24 cellular contexts compared by ENCODE assay signal in genomic region chrX:68556036-68556435, GRCh38. TPM values are rescaled to one million over a fixed set of nuclear protein-coding genes. Genes with fewer than 3 reads are reported as not detected.
A peak's percentile ranks its signal among the peaks of the same experiment; 100 is the strongest.
DNase-seq lines count a peak whose midpoint lies in the region; ATAC-seq and TF ChIP-seq lines count a peak whose summit lies in the region.
"Had no signal": no experiment of that assay in that cellular context is flagged by ENCODE, and none has a peak within 500 bp of the region (broad histone marks: within the 10 kb centered on the region; RNA-seq: fewer than 3 reads in every experiment).

No MANE protein-coding gene starts in this region.

- DNase-seq in NCI-H748 (lab: John Stamatoyannopoulos, UW; ENCODE audit: unreplicated experiment) (peak; percentile 14), NCI-H748 treated with DMSO at 0.1 percent for 48 hours (lab: John Stamatoyannopoulos, UW) (no peak), HT-29 (ENCODE audit: low spot score) (peak; percentile 36), osteoblast (ENCODE audit: insufficient read length, low spot score, missing footprints) (peak; percentile 3)
- DNase-seq in activated T-cell treated with anti-CD3 and anti-CD28 coated beads, Interleukin-2, amount 50 U/mL, for 48 hours: no peak
- DNase-seq: 8988T; ACHN; BE2C; C1 segment of cervical spinal cord; CD4-positive, alpha-beta memory T cell; CD4-positive, CD25-positive, alpha-beta regulatory T cell; CD8-positive, alpha-beta memory T cell; COR-L47; DMS 273 treated with DMSO at 0.1 percent for 48 hours; DMS153; DMS53; DMS79; DND-41; EL; GDM1 had no signal

- H3K36me3 ChIP-seq in HEK293 (ENCODE audit: control insufficient read depth in 2 of 2, insufficient read depth in 1 of 2, low read length in 2 of 2) (no peaks in the 10 kb centered on the region), osteoblast (ENCODE audit: insufficient read depth, low read length) (no peaks in the 10 kb centered on the region)
- H3K36me3 ChIP-seq: BE2C, BLaER1 had no signal

- H3K27ac ChIP-seq in HEK293 (ENCODE audit: extremely low read depth, low read depth, low read length): no peak overlapping the region
- no peak overlapping the region for H3K27ac ChIP-seq in osteoblast (ENCODE audit: low read depth, low read length)
- H3K27ac ChIP-seq: BLaER1 had no signal

- no peak overlapping the region for H2AFZ ChIP-seq in osteoblast (ENCODE audit: low read length)

- POLR2A ChIA-PET in HEK293 (lab: Yijun Ruan, JAX): no interaction called here

- no peaks in the 10 kb centered on the region for H4K20me1 ChIP-seq in osteoblast (ENCODE audit: insufficient read depth, low read length)
- H4K20me1 ChIP-seq: BLaER1 had no signal

- no peaks in the 10 kb centered on the region; the same call in 1 of the 2 replicates for H3K9me3 ChIP-seq in HEK293 (ENCODE audit: control insufficient read depth, insufficient read depth, low read depth, low read length)
- H3K9me3 ChIP-seq in osteoblast (ENCODE audit: low read depth, low read length): no peaks in the 10 kb centered on the region
- H3K9me3 ChIP-seq: BE2C had no signal

- CTCF ChIA-PET in HEK293 (lab: Yijun Ruan, JAX): interaction anchor here (1.3 to 2.0 kb wide), 2 partner anchors 43 to 359 kb away, joined by 3 to 8 read pairs; no protein-coding TSS in a partner anchor

- TF ChIP-seq CTCF in HEK293 (tag by site-specific recombination; IDR thresholded peaks at IDR 0.05) (no peak), osteoblast (IDR thresholded peaks at IDR 0.05; ENCODE audit: extremely low read depth, low read depth, low read length) (no peak)

- no peak overlapping the region for H3K4me2 ChIP-seq in osteoblast (ENCODE audit: insufficient read depth, low read length)
- H3K4me2 ChIP-seq: BLaER1 had no signal

- peaks cover 4% of the 10 kb centered on the region for H3K27me3 ChIP-seq in osteoblast (ENCODE audit: insufficient read depth, low read length)
- H3K27me3 ChIP-seq: BE2C had no signal

- ATAC-seq in GM18861 (IDR thresholded peaks at IDR 0.05; ENCODE audit: unreplicated experiment): no peak
- ATAC-seq: GM12878 had no signal

- no peaks in the 10 kb centered on the region for H3K4me1 ChIP-seq in HEK293 (ENCODE audit: control insufficient read depth, insufficient read depth, low read length)
- H3K4me1 ChIP-seq in osteoblast (ENCODE audit: insufficient read depth, low read length): no peaks in the 10 kb centered on the region
- H3K4me1 ChIP-seq: BE2C, BLaER1 had no signal

- H3K79me2 ChIP-seq in osteoblast (ENCODE audit: insufficient read depth, low read length): no peaks in the 10 kb centered on the region

- H3K4me3 ChIP-seq in HEK293 (ENCODE audit: low read depth, low read length): no peak overlapping the region
- H3K4me3 ChIP-seq in osteoblast (ENCODE audit: insufficient read depth, low read length): no peak overlapping the region
- H3K4me3 ChIP-seq: BLaER1, GM12878 had no signal

TF ChIP-seq in HEK293, 187 proteins besides CTCF, POLR2A, EP300 and RAD21:
- TF ChIP-seq GLI2 (tag by site-specific recombination; IDR thresholded peaks at IDR 0.05; ENCODE audit: borderline replicate concordance, low read depth) (0 out of 2 replicates have a peak, but pooled peaks have one; percentile 13), ZIC2 (tag by site-specific recombination; IDR thresholded peaks at IDR 0.05) (no peak)
TF ChIP-seq in HEK293: peak in this region for 1.

RNA-seq across cellular contexts. Expression of gene YIPF6, which starts 57.2 kb away (rescaled TPM):
- 20.9 and 27.7 TPM in 2 replicates for total RNA-seq in HT-29 (2014; rRNA removed; shearing (Covaris generic))
- total RNA-seq in osteoblast: 21.5 and 27.1 TPM in 2 replicates

Comparison
In these comparisons a context has a peak if more than half of its experiments do, and no peak if none do; other contexts are left out.
1. DNase-seq: peak in NCI-H748 (single experiment), HT-29 (single experiment) and osteoblast (single experiment); none in NCI-H748 treated with DMSO at 0.1 percent for 48 hours (single experiment) and activated T-cell treated with anti-CD3 and anti-CD28 coated beads, Interleukin-2, amount 50 U/mL, for 48 hours (0 of 2).